ENCODE assay signal across 8 cellular contexts in genomic region chr17:75827291-75828050, GRCh38. TPM values are rescaled to one million over a fixed set of nuclear protein-coding genes. Genes with fewer than 3 reads are reported as not detected.
A peak's percentile ranks its signal among the peaks of the same experiment; 100 is the strongest.
DNase-seq lines count a peak whose midpoint lies in the region; ATAC-seq and TF ChIP-seq lines count a peak whose summit lies in the region.

No MANE protein-coding gene starts in this region.

- H3K27ac ChIP-seq in HUES6 (ENCODE audit: low read depth, low read length) (peak overlapping the region; percentile 16; the same call in 1 of the 2 replicates), foreskin keratinocyte (no peak overlapping the region), upper lobe of left lung (peak overlapping the region; percentile 60 to 80 (median 72))

- H3K27me3 Mint-ChIP-seq in osteocyte (ENCODE audit: unreplicated experiment): no peaks in the 10 kb centered on the region

- H3K4me3 Mint-ChIP-seq in osteocyte (ENCODE audit: unreplicated experiment): no peak overlapping the region

- H3K36me3 ChIP-seq in HUES6 (ENCODE audit: control insufficient read depth, insufficient read depth, low read length) (peaks cover 32% of the 10 kb centered on the region), upper lobe of left lung (peaks cover 8 to 72% (median 60%) of the 10 kb centered on the region in 4 donors)

- no peak for TF ChIP-seq POLR2A in upper lobe of left lung (IDR thresholded peaks at IDR 0.05)

- peak overlapping the region; percentile 25 for H3K9ac ChIP-seq in HUES6 (ENCODE audit: low read length)

- H3K9me3 ChIP-seq in HUES6 (ENCODE audit: control insufficient read depth, insufficient read depth, low read depth, low read length) (no peaks in the 10 kb centered on the region), upper lobe of left lung (no peaks in the 10 kb centered on the region)

- TF ChIP-seq CTCF in foreskin keratinocyte (conservative IDR thresholded peaks at IDR 0.05) (peak; percentile 74), osteocyte (IDR thresholded peaks at IDR 0.05) (peak; percentile 76), upper lobe of left lung (IDR thresholded peaks at IDR 0.05) (peak; percentile 46 to 89 (median 75))

- peak; percentile 62 for ATAC-seq in foreskin keratinocyte
- peak; percentile 38 to 76 for ATAC-seq in upper lobe of left lung (ENCODE audit: low FRiP score in 2 of 2)
- no peak for ATAC-seq in HG03521 (IDR thresholded peaks at IDR 0.05; ENCODE audit: unreplicated experiment)

- no peaks in the 10 kb centered on the region for H3K9me3 Mint-ChIP-seq in osteocyte (ENCODE audit: unreplicated experiment)

- H3K4me3 ChIP-seq in HUES6 (ENCODE audit: low read depth, low read length) (peak overlapping the region; percentile 24; the same call in 1 of the 2 replicates), upper lobe of left lung (peak overlapping the region in 3 of 4 donors; percentile 18 to 44 (median 37))

- peak; percentile 38 for DNase-seq in CD1c-positive myeloid dendritic cell (ENCODE audit: extremely low spot score)
- DNase-seq in RPMI8226: peak; percentile 74
- DNase-seq in activated naive CD4-positive, alpha-beta T cell (lab: John Stamatoyannopoulos, UW): peak in 3 of 4 experiments; percentile 42 to 65 (median 55)
- DNase-seq in foreskin keratinocyte: no peak
- DNase-seq in osteocyte (ENCODE audit: extremely low spot score, unreplicated experiment): no peak
- peak; percentile 52 to 92 for DNase-seq in upper lobe of left lung

- H3K27ac Mint-ChIP-seq in osteocyte (ENCODE audit: unreplicated experiment): peak overlapping the region; percentile 56

- TF ChIP-seq EP300 in upper lobe of left lung (IDR thresholded peaks at IDR 0.05): no peak

- peaks cover 24% of the 10 kb centered on the region for H3K4me1 Mint-ChIP-seq in osteocyte (ENCODE audit: unreplicated experiment)

- H3K4me1 ChIP-seq in HUES6 (ENCODE audit: control insufficient read depth, insufficient read depth, low read length): peaks cover 35% of the 10 kb centered on the region
- H3K4me1 ChIP-seq in foreskin keratinocyte: no peaks in the 10 kb centered on the region
- peaks cover 13 to 21% (median 16%) of the 10 kb centered on the region in 4 donors for H3K4me1 ChIP-seq in upper lobe of left lung

- H3K27me3 ChIP-seq in HUES6 (ENCODE audit: control insufficient read depth, insufficient read depth, low read length) (no peaks in the 10 kb centered on the region), foreskin keratinocyte (no peaks in the 10 kb centered on the region), upper lobe of left lung (no peaks in the 10 kb centered on the region)

- WGBS in upper lobe of left lung, 2 donors: 29 to 59% methylated on average over 8 to 18 of the region's 22 CpGs

- peaks cover 3% of the 10 kb centered on the region for H3K36me3 Mint-ChIP-seq in osteocyte (ENCODE audit: unreplicated experiment)

RNA-seq across cellular contexts. Expression of gene UNC13D, which starts 16.7 kb away (rescaled TPM):
- total RNA-seq in foreskin keratinocyte (0.53 and 1.0 TPM in 2 replicates), osteocyte (3.3 and 3.6 TPM in 2 replicates), upper lobe of left lung (100 to 1,000 TPM in 4 of 6 donors, 10 to 100 TPM in 2; 38.0 to 243 (median 123) TPM)
- polyA plus RNA-seq in foreskin keratinocyte: 0.80 and 0.82 TPM in 2 replicates

RNA-seq across cellular contexts. Expression of gene WBP2, which starts 27.7 kb away (rescaled TPM):
- total RNA-seq in foreskin keratinocyte (38.6 and 42.2 TPM in 2 replicates), osteocyte (83.1 and 88.2 TPM in 2 replicates), upper lobe of left lung (100 to 1,000 TPM in 2 of 6 donors, 10 to 100 TPM in 4; 70.1 to 183 (median 87.8) TPM)
- 73.9 and 74.2 TPM in 2 replicates for polyA plus RNA-seq in foreskin keratinocyte

RNA-seq across cellular contexts. Expression of gene UNK, which starts 42.9 kb away (rescaled TPM):
- 15.0 and 16.3 TPM in 2 replicates for total RNA-seq in foreskin keratinocyte
- 11.3 and 12.7 TPM in 2 replicates for polyA plus RNA-seq in foreskin keratinocyte
- 35.1 and 38.2 TPM in 2 replicates for total RNA-seq in osteocyte
- 10 to 100 TPM; 22.4 to 97.4 (median 31.4) TPM for total RNA-seq in upper lobe of left lung

RNA-seq across cellular contexts. Expression of gene TRIM47, which starts 50.9 kb away (rescaled TPM):
- total RNA-seq in foreskin keratinocyte: 41.4 and 55.6 TPM in 2 replicates
- polyA plus RNA-seq in foreskin keratinocyte: 49.7 and 50.2 TPM in 2 replicates
- total RNA-seq in osteocyte: 33.3 and 40.2 TPM in 2 replicates
- total RNA-seq in upper lobe of left lung: 10 to 100 TPM; 20.1 to 55.6 (median 33.3) TPM

Comparison
In these comparisons a context has a peak if more than half of its experiments do, and no peak if none do; other contexts are left out.
1. DNase-seq: peak in CD1c-positive myeloid dendritic cell (single experiment), RPMI8226 (single experiment), activated naive CD4-positive, alpha-beta T cell (3 of 4) and upper lobe of left lung (2 of 2); none in foreskin keratinocyte (0 of 2) and osteocyte (single experiment).
2. Peak in every context shown above with its lines, with median percentiles within 50 percentile points of each other: CTCF ChIP-seq.